8 cellular contexts compared by ENCODE assay signal in genomic region chr7:76302299-76303056, GRCh38. TPM values are rescaled to one million over a fixed set of nuclear protein-coding genes. Genes with fewer than 3 reads are reported as not detected.
DNase-seq lines count a peak whose midpoint lies in the region; ATAC-seq and TF ChIP-seq lines count a peak whose summit lies in the region.

Gene HSPB1 (plus strand): TSS chr7:76302673. CDS start chr7:76302713, 40 bp downstream.

- peaks cover 11% of the 10 kb centered on the region for H3K4me1 ChIP-seq in CD8-positive, alpha-beta T cell (ENCODE audit: insufficient read depth, low read length)
- peaks cover 12% of the 10 kb centered on the region for H3K4me1 ChIP-seq in testis

- POLR2A ChIA-PET in CD8-positive, alpha-beta T cell (lab: Charles Lee) = interaction anchor here (1.1 to 1.5 kb wide), 3 partner anchors 12 to 56 kb away, joined by 3 to 5 read pairs (median 4); partner anchors contain the start of gene YWHAG
- POLR2A ChIA-PET in RWPE1 (lab: Yijun Ruan, JAX; ENCODE audit: low non-redundant PET) = interaction anchor here (1.3 kb wide), 1 partner anchor 11 kb away, joined by 4 read pairs; no protein-coding TSS in a partner anchor
- POLR2A ChIA-PET in naive thymus-derived CD8-positive, alpha-beta T cell (lab: Charles Lee) = interaction anchor here (1.1 to 3.8 kb wide), 3 partner anchors 9 to 136 kb away, joined by 3 to 22 read pairs (median 3); no protein-coding TSS in a partner anchor

- TF ChIP-seq CTCF in CD8-positive, alpha-beta T cell (IDR thresholded peaks at IDR 0.05) = no peak
- no peak for TF ChIP-seq CTCF in RWPE1 (conservative IDR thresholded peaks at IDR 0.05; ENCODE audit: low read depth)
- no peak for TF ChIP-seq CTCF in fibroblast of the aortic adventitia (IDR thresholded peaks at IDR 0.05; ENCODE audit: insufficient read depth, low read length)
- TF ChIP-seq CTCF in testis (IDR thresholded peaks at IDR 0.05) = no peak

- 0% methylated on average over 1 to 62 of the region's 65 CpGs for WGBS in testis, 2 donors

- H3K4me3 Mint-ChIP-seq in CD8-positive, alpha-beta T cell = peak within 1 kb of the TSS; percentile 90
- H3K4me3 Mint-ChIP-seq in naive thymus-derived CD8-positive, alpha-beta T cell = peak within 1 kb of the TSS; percentile 90 to 99 (median 92)

- peak; percentile 69 for TF ChIP-seq POLR2A in testis (IDR thresholded peaks at IDR 0.05)

- H3K9me3 ChIP-seq in CD8-positive, alpha-beta T cell (ENCODE audit: low read length) = no peaks in the 10 kb centered on the region
- H3K9me3 ChIP-seq in KOPT-K1 (ENCODE audit: insufficient read depth, low read length, poor library complexity, severe bottlenecking) (no peaks in the 10 kb centered on the region), testis (no peaks in the 10 kb centered on the region)

- H3K27ac Mint-ChIP-seq in CD8-positive, alpha-beta T cell = peak within 1 kb of the TSS; percentile 67
- H3K27ac Mint-ChIP-seq in naive thymus-derived CD8-positive, alpha-beta T cell = peak within 1 kb of the TSS; percentile 85 to 95 (median 92)

- peak within 1 kb of the TSS; percentile 37 for H3K27ac ChIP-seq in CD8-positive, alpha-beta T cell (ENCODE audit: low read depth, low read length)
- peak within 1 kb of the TSS; percentile 96 for H3K27ac ChIP-seq in KOPT-K1 (ENCODE audit: low read depth, low read length, poor library complexity, severe bottlenecking)
- peak within 1 kb of the TSS; percentile 100 for H3K27ac ChIP-seq in RWPE1
- peak within 1 kb of the TSS; percentile 100 for H3K27ac ChIP-seq in testis

- H3K36me3 ChIP-seq in CD8-positive, alpha-beta T cell (ENCODE audit: insufficient read depth, low read length) = no peaks in the 10 kb centered on the region
- no peaks in the 10 kb centered on the region for H3K36me3 ChIP-seq in KOPT-K1 (ENCODE audit: insufficient read depth, low read length)
- H3K36me3 ChIP-seq in testis (ENCODE audit: low read depth, missing control alignments) = no peaks in the 10 kb centered on the region

- ATAC-seq in CD8-positive, alpha-beta T cell = peak; percentile 63
- ATAC-seq in GM21381 (IDR thresholded peaks at IDR 0.05; ENCODE audit: unreplicated experiment) = peak; percentile 53
- ATAC-seq in naive thymus-derived CD8-positive, alpha-beta T cell = peak; percentile 46 to 52

- intact Hi-C loops in CD8-positive, alpha-beta T cell (cut with DNase I, micrococcal nuclease) = loop anchor here in 1 of 2 experiments (1.0 kb wide), 3 partner anchors 11 to 16 kb away; no protein-coding TSS in a partner anchor
- intact Hi-C loops in testis (cut with DNase I; ENCODE audit: low total_unique reads) = no loop called here

- DNase-seq in CD8-positive, alpha-beta T cell = peak in 6 of 7 experiments; percentile 43 to 74 (median 64)
- DNase-seq in RWPE1 (ENCODE audit: low spot score) (peak; percentile 80), activated gamma-delta T cell (lab: John Stamatoyannopoulos, UW) (peak; percentile 26), fibroblast of the aortic adventitia (ENCODE audit: low read depth) (peak; percentile 91), testis (peak; percentile 91)
- peak in 9 of 10 donors; percentile 36 to 73 (median 44) for DNase-seq in naive thymus-derived CD8-positive, alpha-beta T cell

- peak within 1 kb of the TSS; percentile 92 for H3K4me3 ChIP-seq in CD8-positive, alpha-beta T cell (ENCODE audit: low read depth, low read length)
- H3K4me3 ChIP-seq in fibroblast of the aortic adventitia (ENCODE audit: low read depth, low read length) = peak within 1 kb of the TSS; percentile 88
- peak within 1 kb of the TSS; percentile 79 to 96 for H3K4me3 ChIP-seq in testis

- no peaks in the 10 kb centered on the region for H3K36me3 Mint-ChIP-seq in CD8-positive, alpha-beta T cell
- no peaks in the 10 kb centered on the region for H3K36me3 Mint-ChIP-seq in naive thymus-derived CD8-positive, alpha-beta T cell

- peaks cover 19% of the 10 kb centered on the region for H3K4me1 Mint-ChIP-seq in CD8-positive, alpha-beta T cell (ENCODE audit: low read depth)
- H3K4me1 Mint-ChIP-seq in naive thymus-derived CD8-positive, alpha-beta T cell = peaks cover 11 to 23% (median 19%) of the 10 kb centered on the region in 4 donors

- H3K9me3 Mint-ChIP-seq in CD8-positive, alpha-beta T cell = no peaks in the 10 kb centered on the region
- H3K9me3 Mint-ChIP-seq in naive thymus-derived CD8-positive, alpha-beta T cell = no peaks in the 10 kb centered on the region

- no peaks in the 10 kb centered on the region for H3K27me3 ChIP-seq in CD8-positive, alpha-beta T cell (ENCODE audit: insufficient read depth, low read length)
- H3K27me3 ChIP-seq in testis = no peaks in the 10 kb centered on the region

- no peaks in the 10 kb centered on the region for H3K27me3 Mint-ChIP-seq in CD8-positive, alpha-beta T cell (ENCODE audit: low read depth)
- no peaks in the 10 kb centered on the region for H3K27me3 Mint-ChIP-seq in naive thymus-derived CD8-positive, alpha-beta T cell

- CTCF ChIA-PET in CD8-positive, alpha-beta T cell (lab: Charles Lee) = interaction anchor here (1.3 to 8.7 kb wide), 4 partner anchors 9 to 11 kb away, joined by 4 to 56 read pairs (median 18); no protein-coding TSS in a partner anchor
- CTCF ChIA-PET in RWPE1 (lab: Yijun Ruan, JAX) = interaction anchor here (1.4 kb wide), 1 partner anchor 11 kb away, joined by 4 read pairs; no protein-coding TSS in a partner anchor

RNA-seq across cellular contexts. Expression of gene HSPB1, which starts in this region (rescaled TPM):
- total RNA-seq in CD8-positive, alpha-beta T cell = 10 to 100 TPM; 26.1 to 33.2 TPM
- total RNA-seq in fibroblast of the aortic adventitia (ENCODE audit: low replicate concordance) (91.8 and 128 TPM in 2 replicates), testis (100 to 1,000 TPM; 216 to 245 TPM)
- 10 to 100 TPM; 48.5 to 49.4 TPM for total RNA-seq in naive thymus-derived CD8-positive, alpha-beta T cell
- polyA plus RNA-seq in naive thymus-derived CD8-positive, alpha-beta T cell = 100 to 1,000 TPM in 2 of 3 donors, 10 to 100 TPM in 1; 96.4 to 128 (median 125) TPM
- polyA plus RNA-seq in testis (ENCODE audit: insufficient read depth, low read depth, low replicate concordance) = 190 TPM

Comparison
In these comparisons a context has a peak if more than half of its experiments do, and no peak if none do; other contexts are left out.
1. Peak in every context shown above with its lines: DNase-seq, ATAC-seq, H3K4me3 ChIP-seq and H3K27ac ChIP-seq.
2. DNase-seq: peak in every context shown above with its lines; median percentile 91 in fibroblast of the aortic adventitia; 91 in testis; 80 in RWPE1; 64 in CD8-positive, alpha-beta T cell; 44 in naive thymus-derived CD8-positive, alpha-beta T cell; 26 in activated gamma-delta T cell.
3. H3K27ac ChIP-seq: peak in every context shown above with its lines; median percentile 100 in RWPE1; 100 in testis; 96 in KOPT-K1; 37 in CD8-positive, alpha-beta T cell.